In the genomic region with DNA sequence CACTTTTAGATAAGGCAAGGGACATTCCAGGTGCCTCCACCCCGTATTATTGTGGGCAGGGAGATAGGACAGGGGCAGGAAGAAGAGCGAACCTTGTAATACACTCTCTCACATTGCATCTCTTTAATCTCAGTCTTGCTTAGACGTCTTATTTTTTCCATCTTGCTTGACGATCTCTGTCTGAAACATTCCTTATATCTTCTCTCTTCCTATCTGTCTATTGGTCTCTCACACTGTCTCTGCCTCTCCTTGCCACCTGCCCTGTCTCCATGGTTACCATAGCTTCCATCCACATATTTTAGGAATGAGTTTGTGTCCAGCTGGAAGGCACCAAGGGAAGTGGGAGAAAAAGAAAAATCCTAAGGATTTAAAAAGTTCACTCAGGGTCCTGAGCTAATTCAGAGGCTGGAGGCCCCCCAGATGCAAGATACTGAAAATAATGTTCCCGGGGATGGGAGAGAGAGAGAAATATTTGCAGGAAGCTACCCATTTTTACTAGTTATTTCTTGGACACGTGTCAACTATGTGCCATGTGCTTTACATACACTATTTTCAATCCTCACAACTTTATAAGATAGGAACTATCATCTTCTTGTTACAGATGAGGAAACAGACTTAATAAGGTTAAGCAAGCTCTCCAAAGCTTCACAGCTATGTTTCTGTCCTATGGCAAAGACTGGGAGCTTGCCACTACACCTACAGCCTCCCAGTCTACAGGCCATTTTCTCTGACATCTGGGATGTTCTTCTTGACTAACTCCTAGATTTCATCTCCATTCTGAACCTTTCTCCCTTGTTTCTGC, we compare ENCODE assay signal across 8 cellular contexts. TPM values are rescaled to one million over a fixed set of nuclear protein-coding genes. Genes with fewer than 3 reads are reported as not detected.
A peak's percentile ranks its signal among the peaks of the same experiment; 100 is the strongest.
DNase-seq lines count a peak whose midpoint lies in the region; ATAC-seq and TF ChIP-seq lines count a peak whose summit lies in the region.

No MANE protein-coding gene starts in this region.

- DNase-seq in NCI-H510A treated with DMSO at 0.1 percent for 48 hours (lab: John Stamatoyannopoulos, UW): peak; percentile 33
- no peak for DNase-seq in NCI-H510A (lab: John Stamatoyannopoulos, UW)
- DNase-seq in cerebellum (ENCODE audit: low spot score): peak; percentile 79
- DNase-seq in naive thymus-derived CD4-positive, alpha-beta T cell: peak in 3 of 9 donors; percentile 4 to 33 (median 14)

- peak overlapping the region; percentile 75 for H3K4me2 ChIP-seq in OCI-LY1 (ENCODE audit: low read length)

- no peaks in the 10 kb centered on the region; the same call in 1 of the 2 replicates for H3K79me2 ChIP-seq in OCI-LY1 (ENCODE audit: insufficient read depth, low read length)

- H4K20me1 ChIP-seq in OCI-LY1 (ENCODE audit: insufficient read depth, low read length): no peaks in the 10 kb centered on the region

- H3K4me1 Mint-ChIP-seq in naive thymus-derived CD4-positive, alpha-beta T cell: peaks cover 46 to 67% (median 57%) of the 10 kb centered on the region in 7 donors

- H3K4me3 ChIP-seq in OCI-LY1 (ENCODE audit: low read depth, low read length, poor library complexity, severe bottlenecking): peak overlapping the region; percentile 71
- peak overlapping the region; percentile 87 for H3K4me3 ChIP-seq in naive thymus-derived CD4-positive, alpha-beta T cell (ENCODE audit: low read length)

- TF ChIP-seq CTCF in OCI-LY1 (IDR thresholded peaks at IDR 0.05; ENCODE audit: low read length): no peak

- 0 out of 2 replicates have a peak, but pooled peaks cover 2% of the 10 kb centered on the region for H3F3A ChIP-seq in OCI-LY1 (ENCODE audit: insufficient read depth, low read length)

- peaks cover 6% of the 10 kb centered on the region; the same call in 1 of the 2 replicates for H3K9me3 ChIP-seq in OCI-LY1 (ENCODE audit: low read length)
- H3K9me3 ChIP-seq in naive thymus-derived CD4-positive, alpha-beta T cell (ENCODE audit: control insufficient read depth in 2 of 3, low read length in 3 of 3): no peaks in the 10 kb centered on the region

- H3K4me1 ChIP-seq in OCI-LY1 (ENCODE audit: insufficient read depth, low read length, severe bottlenecking): peaks cover 58% of the 10 kb centered on the region
- H3K4me1 ChIP-seq in naive thymus-derived CD4-positive, alpha-beta T cell (ENCODE audit: control insufficient read depth in 2 of 2, insufficient read depth in 2 of 2, low read length in 2 of 2): peaks cover 19 to 37% of the 10 kb centered on the region in 2 donors

- H3K36me3 Mint-ChIP-seq in naive thymus-derived CD4-positive, alpha-beta T cell: peaks cover 0 to 12% (median 10%) of the 10 kb centered on the region in 5 donors

- peaks cover 0 to 8% (median 1%) of the 10 kb centered on the region in 11 donors for H3K9me3 Mint-ChIP-seq in naive thymus-derived CD4-positive, alpha-beta T cell

- POLR2A ChIA-PET in naive thymus-derived CD4-positive, alpha-beta T cell (lab: Charles Lee): interaction anchor here (0.6 to 8.0 kb wide), 31 partner anchors 7 to 139 kb away, joined by 3 to 164 read pairs (median 7); a partner anchor contains a TSS

- intact Hi-C loops in naive thymus-derived CD4-positive, alpha-beta T cell (cut with micrococcal nuclease): loop anchor here in 1 of 2 donors (1.0 to 5.0 kb wide), 5 partner anchors 7 to 45 kb away; a partner anchor contains a TSS

- H3K36me3 ChIP-seq in OCI-LY1 (ENCODE audit: insufficient read depth, low read length): peaks cover 7% of the 10 kb centered on the region
- H3K36me3 ChIP-seq in naive thymus-derived CD4-positive, alpha-beta T cell (ENCODE audit: control insufficient read depth in 2 of 3, insufficient read depth in 3 of 3, low read length in 3 of 3): no peaks in the 10 kb centered on the region

- H3K27ac Mint-ChIP-seq in naive thymus-derived CD4-positive, alpha-beta T cell: peak overlapping the region; percentile 87 to 98 (median 92)

- H3K27me3 ChIP-seq in OCI-LY1 (ENCODE audit: insufficient read depth, low read length): no peaks in the 10 kb centered on the region
- no peaks in the 10 kb centered on the region for H3K27me3 ChIP-seq in naive thymus-derived CD4-positive, alpha-beta T cell (ENCODE audit: control insufficient read depth in 2 of 2, insufficient read depth in 2 of 2, low read length in 2 of 2)

- H3K27ac ChIP-seq in OCI-LY1 (ENCODE audit: low read depth, low read length, poor library complexity, severe bottlenecking): peak overlapping the region; percentile 80
- peak overlapping the region; percentile 84 for H3K27ac ChIP-seq in naive thymus-derived CD4-positive, alpha-beta T cell (ENCODE audit: low read depth, low read length)

- H2AFZ ChIP-seq in OCI-LY1 (ENCODE audit: low read length): no peak overlapping the region

- no peaks in the 10 kb centered on the region for H3K9me2 ChIP-seq in OCI-LY1 (ENCODE audit: low read depth, low read length)

- H3K4me3 Mint-ChIP-seq in naive thymus-derived CD4-positive, alpha-beta T cell: peak overlapping the region; percentile 88 to 99 (median 96)

- CTCF ChIA-PET in naive thymus-derived CD4-positive, alpha-beta T cell (lab: Charles Lee): interaction anchor here (0.6 to 6.2 kb wide), 8 partner anchors 10 to 118 kb away, joined by 3 to 56 read pairs (median 10); a partner anchor contains a TSS

- peak overlapping the region; percentile 78 for H3K9ac ChIP-seq in OCI-LY1 (ENCODE audit: low read length)

- ATAC-seq in naive thymus-derived CD4-positive, alpha-beta T cell: no peak
- ATAC-seq in GM18870 (IDR thresholded peaks at IDR 0.05; ENCODE audit: unreplicated experiment) (no peak), HG03025 (IDR thresholded peaks at IDR 0.05; ENCODE audit: low FRiP score, unreplicated experiment) (no peak), GM18858 (IDR thresholded peaks at IDR 0.05; ENCODE audit: unreplicated experiment) (no peak)

- peaks cover 0 to 4% (median 0%) of the 10 kb centered on the region in 5 donors for H3K27me3 Mint-ChIP-seq in naive thymus-derived CD4-positive, alpha-beta T cell

RNA-seq across cellular contexts. Expression of a gene that starts 1.0 kb away (rescaled TPM):
- 1.1 TPM for total RNA-seq in cerebellum
- 1 to 10 TPM in 3 of 5 experiments, under 1 TPM in 2; 0.54 to 1.5 (median 1.2) TPM for total RNA-seq in naive thymus-derived CD4-positive, alpha-beta T cell
- polyA plus RNA-seq in naive thymus-derived CD4-positive, alpha-beta T cell: under 1 TPM; 0.11 to 0.22 TPM

RNA-seq across cellular contexts. Expression of a gene that starts 1.1 kb away (rescaled TPM):
- total RNA-seq in cerebellum: 5.7 TPM
- total RNA-seq in naive thymus-derived CD4-positive, alpha-beta T cell: 10 to 100 TPM; 20.7 to 37.5 (median 25.5) TPM
- 100 to 1,000 TPM in 1 of 2 donors, 10 to 100 TPM in 1; 99.6 to 113 TPM for polyA plus RNA-seq in naive thymus-derived CD4-positive, alpha-beta T cell

RNA-seq across cellular contexts. Expression of a gene that starts 5.6 kb away (rescaled TPM):
- 27.1 TPM for total RNA-seq in cerebellum
- total RNA-seq in naive thymus-derived CD4-positive, alpha-beta T cell: 10 to 100 TPM; 31.6 to 59.2 (median 47.6) TPM
- polyA plus RNA-seq in naive thymus-derived CD4-positive, alpha-beta T cell: 10 to 100 TPM; 29.3 to 32.1 TPM

RNA-seq across cellular contexts. Expression of a gene that starts 33.0 kb away (rescaled TPM):
- 147 TPM for total RNA-seq in cerebellum
- total RNA-seq in naive thymus-derived CD4-positive, alpha-beta T cell: 1,000 to 10,000 TPM in 1 of 5 experiments, 100 to 1,000 TPM in 4; 498 to 1,101 (median 659) TPM
- polyA plus RNA-seq in naive thymus-derived CD4-positive, alpha-beta T cell: 1,000 to 10,000 TPM; 3,808 to 5,430 TPM

RNA-seq across cellular contexts. Expression of a gene that starts 36.1 kb away (rescaled TPM):
- total RNA-seq in cerebellum: 74.4 TPM
- total RNA-seq in naive thymus-derived CD4-positive, alpha-beta T cell: 100 to 1,000 TPM; 115 to 182 (median 120) TPM
- 100 to 1,000 TPM; 152 to 156 TPM for polyA plus RNA-seq in naive thymus-derived CD4-positive, alpha-beta T cell
